In genomic region chr12:117031843-117032592, GRCh38 we compare ENCODE assay signal across 1 cellular context.
TF ChIP-seq lines count a peak whose summit lies in the region.

No MANE protein-coding gene starts in this region.

TF ChIP-seq in GM12878, 131 proteins besides CTCF, POLR2A, EP300 and RAD21 (continued from another document):
- TF ChIP-seq RB1 (IDR thresholded peaks at IDR 0.05; ENCODE audit: borderline replicate concordance) (no peak), TARDBP (IDR thresholded peaks at IDR 0.05; ENCODE audit: borderline replicate concordance) (no peak), CBX3 (IDR thresholded peaks at IDR 0.05; ENCODE audit: borderline replicate concordance, low read depth) (no peak), NR2C2 (IDR thresholded peaks at IDR 0.05; ENCODE audit: borderline replicate concordance, control insufficient read depth, insufficient read length, low read depth) (no peak)
TF ChIP-seq in GM12878: peak in this region for 0.
